In genomic region chr7:87424075-87424474, GRCh38 we compare ENCODE assay signal across 28 cellular contexts.
"Had no signal": no experiment of that assay in that cellular context is flagged by ENCODE, and none has a peak within 500 bp of the region (broad histone marks: within the 10 kb centered on the region; RNA-seq: fewer than 3 reads in every experiment).

No MANE protein-coding gene starts in this region.

- H3K27ac Mint-ChIP-seq: effector memory CD8-positive, alpha-beta T cell; memory B cell; naive B cell; natural killer cell treated with Interleukin-12 subunit alpha and Interleukin-12 subunit beta and Interleukin-15 and Interleukin-18, amount 100 ng/mL, for 72 hours; stimulated activated memory B cell treated with anti-CD40 and anti-IgM and Interleukin-4, amounts not matched to agents 10 μg/mL and 1 μg/mL and 100 μg/mL, for 72 hours; type B pancreatic cell had no signal

- H3K9me3 ChIP-seq: esophagus squamous epithelium, heart right ventricle, neutrophil, pancreas, spleen, testis, tibial artery had no signal

- H3K4me1 ChIP-seq: esophagus squamous epithelium, heart right ventricle, pancreas, spleen, testis, tibial artery had no signal

- DNase-seq: cortex of kidney; effector memory CD8-positive, alpha-beta T cell; erythroblast; esophagus squamous epithelium; foreskin melanocyte; glutamatergic neuron; heart right ventricle; hippocampal formation; left cardiac atrium; naive B cell; pancreas; right cardiac atrium; spleen; stimulated activated CD4-positive, alpha-beta T cell treated with anti-CD3 and anti-CD28 coated beads, Interleukin-4, amount 100 ng/mL, for 4 hours; stimulated activated naive CD8-positive, alpha-beta T cell treated with anti-CD3 and anti-CD28 coated beads, Interleukin-15, Interleukin-2, amounts not matched to agents 100 U/mL and 50 U/mL, for 24 hours; substantia nigra; testis; tibial artery had no signal

- H3K36me3 Mint-ChIP-seq: natural killer cell treated with Interleukin-12 subunit alpha and Interleukin-12 subunit beta and Interleukin-15 and Interleukin-18, amount 100 ng/mL, for 72 hours; type B pancreatic cell had no signal

- H3K9me3 Mint-ChIP-seq: effector memory CD8-positive, alpha-beta T cell; naive B cell; natural killer cell treated with Interleukin-12 subunit alpha and Interleukin-12 subunit beta and Interleukin-15 and Interleukin-18, amount 100 ng/mL, for 72 hours; stimulated activated memory B cell treated with anti-CD40 and anti-IgM and Interleukin-4, amounts not matched to agents 10 μg/mL and 1 μg/mL and 100 μg/mL, for 72 hours; type B pancreatic cell had no signal

- H3K27me3 Mint-ChIP-seq: naive B cell; stimulated activated memory B cell treated with anti-CD40 and anti-IgM and Interleukin-4, amounts not matched to agents 10 μg/mL and 1 μg/mL and 100 μg/mL, for 72 hours; type B pancreatic cell had no signal

- H3K36me3 ChIP-seq: esophagus squamous epithelium, neutrophil, pancreas, tibial artery had no signal

- H3K4me3 ChIP-seq: esophagus squamous epithelium, heart right ventricle, lung, pancreas, skin epidermis, spleen, testis, tibial artery had no signal

- FAIRE-seq: endometrium, islet of Langerhans, pancreas had no signal

- H3K4me3 Mint-ChIP-seq: effector memory CD8-positive, alpha-beta T cell; memory B cell; naive B cell; natural killer cell treated with Interleukin-12 subunit alpha and Interleukin-12 subunit beta and Interleukin-15 and Interleukin-18, amount 100 ng/mL, for 72 hours; neural crest cell; stimulated activated memory B cell treated with anti-CD40 and anti-IgM and Interleukin-4, amounts not matched to agents 10 μg/mL and 1 μg/mL and 100 μg/mL, for 72 hours; type B pancreatic cell had no signal

- H3K4me1 Mint-ChIP-seq: neural crest cell had no signal

- H3K27ac ChIP-seq: esophagus squamous epithelium, heart right ventricle, neutrophil, pancreas, skin epidermis, spleen, testis, tibial artery had no signal

- H3K27me3 ChIP-seq: esophagus squamous epithelium, heart right ventricle, neutrophil, pancreas, spleen, testis, tibial artery had no signal

- ATAC-seq: effector memory CD8-positive, alpha-beta T cell; heart right ventricle; left cardiac atrium; pancreas; right cardiac atrium; stimulated activated memory B cell treated with anti-CD40 and anti-IgM and Interleukin-4, amounts not matched to agents 10 μg/mL and 1 μg/mL and 100 μg/mL, for 72 hours; stimulated activated naive CD8-positive, alpha-beta T cell treated with anti-CD3 and anti-CD28 coated beads, Interleukin-15, Interleukin-2, amounts not matched to agents 100 U/mL and 50 U/mL, for 24 hours had no signal
